ENCODE assay signal across 21 cellular contexts in genomic region chr6:166508726-166509125, GRCh38.
"Had no signal": no experiment of that assay in that cellular context is flagged by ENCODE, and none has a peak within 500 bp of the region (broad histone marks: within the 10 kb centered on the region; RNA-seq: fewer than 3 reads in every experiment).

No MANE protein-coding gene starts in this region.

- H3K4me3 ChIP-seq: coronary artery, esophagus squamous epithelium, gastrocnemius medialis, heart right ventricle, left lung, lower lobe of right lung had no signal

- DNase-seq: dermis blood vessel endothelial cell; dorsolateral prefrontal cortex; effector CD4-positive, alpha-beta T cell; effector memory CD4-positive, alpha-beta T cell; erythroblast; esophagus squamous epithelium; foreskin fibroblast; foreskin melanocyte; gastrocnemius medialis; glutamatergic neuron; heart right ventricle; hippocampal formation; left cardiac atrium; left lung; left ventricle myocardium superior; lower lobe of right lung; mesenchymal stem cell; midbrain had no signal

- ATAC-seq: esophagus mucosa, gastrocnemius medialis, heart right ventricle, left cardiac atrium, left lung, left ventricle myocardium superior, lower lobe of right lung had no signal

- H3K9me3 ChIP-seq: esophagus squamous epithelium, gastrocnemius medialis, heart right ventricle, left lung, lower lobe of right lung had no signal

- H3K27me3 ChIP-seq: dorsolateral prefrontal cortex, esophagus squamous epithelium, gastrocnemius medialis, heart right ventricle, left lung had no signal

- H3K27ac ChIP-seq: coronary artery, epithelial cell of prostate, esophagus squamous epithelium, gastrocnemius medialis, heart right ventricle, left lung, lower lobe of right lung had no signal

- H3K4me1 ChIP-seq: gastrocnemius medialis, heart right ventricle, left lung, lower lobe of right lung had no signal
